ENCODE assay signal across 12 cellular contexts in genomic region chr2:108605947-108606346, GRCh38.
DNase-seq lines count a peak whose midpoint lies in the region; ATAC-seq and TF ChIP-seq lines count a peak whose summit lies in the region.
"Had no signal": no experiment of that assay in that cellular context is flagged by ENCODE, and none has a peak within 500 bp of the region (broad histone marks: within the 10 kb centered on the region; RNA-seq: fewer than 3 reads in every experiment).

No MANE protein-coding gene starts in this region.

- no peak overlapping the region for H3K27ac ChIP-seq in prostate gland
- H3K27ac ChIP-seq: esophagus squamous epithelium, neutrophil, upper lobe of right lung had no signal

- 84% methylated on average over 3 of the region's 3 CpGs for WGBS in prostate gland

- H3K4me3 ChIP-seq in GM06990 (replicated peaks; ENCODE audit: low read depth, low read length) (no peak overlapping the region), prostate gland (no peak overlapping the region)
- H3K4me3 ChIP-seq: esophagus squamous epithelium, upper lobe of right lung had no signal

- no peaks in the 10 kb centered on the region for H3K9me3 ChIP-seq in prostate gland
- H3K9me3 ChIP-seq: esophagus squamous epithelium, neutrophil, upper lobe of right lung had no signal

- no peak for TF ChIP-seq CTCF in GM06990 (IDR thresholded peaks at IDR 0.05; ENCODE audit: insufficient read depth, low read length, poor library complexity, severe bottlenecking)
- no peak for TF ChIP-seq CTCF in prostate gland (IDR thresholded peaks at IDR 0.05)

- H3K4me1 ChIP-seq in prostate gland (replicated peaks): peaks cover 6% of the 10 kb centered on the region

- TF ChIP-seq POLR2A in prostate gland (IDR thresholded peaks at IDR 0.05): no peak

- intact Hi-C loops in prostate gland (cut with DNase I): no loop called here

- DNase-seq in GM06990 (ENCODE audit: extremely low read depth, insufficient read length): peak; percentile 43
- no peak for DNase-seq in ACHN
- no peak for DNase-seq in activated gamma-delta T cell (lab: John Stamatoyannopoulos, UW)
- no peak for DNase-seq in mesenteric fat pad (ENCODE audit: low spot score)
- DNase-seq in prostate gland (ENCODE audit: low spot score): no peak
- DNase-seq: esophagus squamous epithelium, islet precursor cell, upper lobe of right lung had no signal

- in situ Hi-C loops in ACHN (cut with HindIII; ENCODE audit: low pct_ligation_motif_present, low pct_unique_long_range_greater_than_20kb, low sequenced_read_pairs): no loop called here

- ATAC-seq in GM18909 (IDR thresholded peaks at IDR 0.05; ENCODE audit: poor library complexity, unreplicated experiment) (peak; percentile 69), HG02678 (IDR thresholded peaks at IDR 0.05; ENCODE audit: unreplicated experiment) (peak; percentile 52), HG03558 (IDR thresholded peaks at IDR 0.05; ENCODE audit: extremely low read depth, unreplicated experiment) (peak; percentile 74)
- ATAC-seq: upper lobe of right lung had no signal

- H3K27me3 ChIP-seq in GM06990 (replicated peaks; ENCODE audit: control insufficient read depth, insufficient read depth, low read length): no peaks in the 10 kb centered on the region
- no peaks in the 10 kb centered on the region for H3K27me3 ChIP-seq in prostate gland (replicated peaks; ENCODE audit: insufficient read depth)
- H3K27me3 ChIP-seq: esophagus squamous epithelium, neutrophil, upper lobe of right lung had no signal

- H3K36me3 ChIP-seq in GM06990 (ENCODE audit: control insufficient read depth, insufficient read depth, low read length): no peaks in the 10 kb centered on the region
- H3K36me3 ChIP-seq in prostate gland: no peaks in the 10 kb centered on the region
- H3K36me3 ChIP-seq: esophagus squamous epithelium, upper lobe of right lung had no signal
